In genomic region chr19:40778045-40778864, GRCh38 we compare ENCODE assay signal across 1 cellular context.
TF ChIP-seq lines count a peak whose summit lies in the region.

A gene with protein sequence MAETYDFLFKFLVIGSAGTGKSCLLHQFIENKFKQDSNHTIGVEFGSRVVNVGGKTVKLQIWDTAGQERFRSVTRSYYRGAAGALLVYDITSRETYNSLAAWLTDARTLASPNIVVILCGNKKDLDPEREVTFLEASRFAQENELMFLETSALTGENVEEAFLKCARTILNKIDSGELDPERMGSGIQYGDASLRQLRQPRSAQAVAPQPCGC (plus strand): TSS chr19:40778247. CDS start chr19:40778376, 129 bp downstream.

TF ChIP-seq in HepG2, 621 proteins besides CTCF, POLR2A, EP300 and RAD21 (continued from another document and continues in another):
- TF ChIP-seq, protein P1, sequence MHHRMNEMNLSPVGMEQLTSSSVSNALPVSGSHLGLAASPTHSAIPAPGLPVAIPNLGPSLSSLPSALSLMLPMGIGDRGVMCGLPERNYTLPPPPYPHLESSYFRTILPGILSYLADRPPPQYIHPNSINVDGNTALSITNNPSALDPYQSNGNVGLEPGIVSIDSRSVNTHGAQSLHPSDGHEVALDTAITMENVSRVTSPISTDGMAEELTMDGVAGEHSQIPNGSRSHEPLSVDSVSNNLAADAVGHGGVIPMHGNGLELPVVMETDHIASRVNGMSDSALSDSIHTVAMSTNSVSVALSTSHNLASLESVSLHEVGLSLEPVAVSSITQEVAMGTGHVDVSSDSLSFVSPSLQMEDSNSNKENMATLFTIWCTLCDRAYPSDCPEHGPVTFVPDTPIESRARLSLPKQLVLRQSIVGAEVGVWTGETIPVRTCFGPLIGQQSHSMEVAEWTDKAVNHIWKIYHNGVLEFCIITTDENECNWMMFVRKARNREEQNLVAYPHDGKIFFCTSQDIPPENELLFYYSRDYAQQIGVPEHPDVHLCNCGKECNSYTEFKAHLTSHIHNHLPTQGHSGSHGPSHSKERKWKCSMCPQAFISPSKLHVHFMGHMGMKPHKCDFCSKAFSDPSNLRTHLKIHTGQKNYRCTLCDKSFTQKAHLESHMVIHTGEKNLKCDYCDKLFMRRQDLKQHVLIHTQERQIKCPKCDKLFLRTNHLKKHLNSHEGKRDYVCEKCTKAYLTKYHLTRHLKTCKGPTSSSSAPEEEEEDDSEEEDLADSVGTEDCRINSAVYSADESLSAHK (CRISPR knock-in tag; IDR thresholded peaks at IDR 0.05; ENCODE audit: borderline replicate concordance) = no peak
- no peak for TF ChIP-seq ZEB1 (IDR thresholded peaks at IDR 0.05; ENCODE audit: insufficient replicate concordance, low read depth)
- no peak for TF ChIP-seq ZSCAN9 (CRISPR knock-in tag; IDR thresholded peaks at IDR 0.05; ENCODE audit: borderline replicate concordance)
- no peak for TF ChIP-seq ZNF670 (CRISPR knock-in tag; IDR thresholded peaks at IDR 0.05; ENCODE audit: borderline replicate concordance)
- TF ChIP-seq, protein P2, sequence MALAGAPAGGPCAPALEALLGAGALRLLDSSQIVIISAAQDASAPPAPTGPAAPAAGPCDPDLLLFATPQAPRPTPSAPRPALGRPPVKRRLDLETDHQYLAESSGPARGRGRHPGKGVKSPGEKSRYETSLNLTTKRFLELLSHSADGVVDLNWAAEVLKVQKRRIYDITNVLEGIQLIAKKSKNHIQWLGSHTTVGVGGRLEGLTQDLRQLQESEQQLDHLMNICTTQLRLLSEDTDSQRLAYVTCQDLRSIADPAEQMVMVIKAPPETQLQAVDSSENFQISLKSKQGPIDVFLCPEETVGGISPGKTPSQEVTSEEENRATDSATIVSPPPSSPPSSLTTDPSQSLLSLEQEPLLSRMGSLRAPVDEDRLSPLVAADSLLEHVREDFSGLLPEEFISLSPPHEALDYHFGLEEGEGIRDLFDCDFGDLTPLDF (CRISPR knock-in tag; IDR thresholded peaks at IDR 0.05) = no peak
- TF ChIP-seq, protein P3, sequence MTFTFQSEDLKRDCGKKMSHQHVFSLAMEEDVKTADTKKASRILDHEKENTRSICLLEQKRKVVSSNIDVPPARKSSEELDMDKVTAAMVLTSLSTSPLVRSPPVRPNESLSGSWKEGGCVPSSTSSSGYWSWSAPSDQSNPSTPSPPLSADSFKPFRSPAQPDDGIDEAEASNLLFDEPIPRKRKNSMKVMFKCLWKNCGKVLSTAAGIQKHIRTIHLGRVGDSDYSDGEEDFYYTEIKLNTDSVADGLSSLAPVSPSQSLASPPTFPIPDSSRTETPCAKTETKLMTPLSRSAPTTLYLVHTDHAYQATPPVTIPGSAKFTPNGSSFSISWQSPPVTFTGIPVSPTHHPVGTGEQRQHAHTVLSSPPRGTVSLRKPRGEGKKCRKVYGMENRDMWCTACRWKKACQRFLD (CRISPR knock-in tag; IDR thresholded peaks at IDR 0.05; ENCODE audit: borderline replicate concordance) = no peak; the same call in 1 of the 2 replicates
- TF ChIP-seq ZNF615 (CRISPR knock-in tag; IDR thresholded peaks at IDR 0.05; ENCODE audit: borderline replicate concordance) = no peak
- TF ChIP-seq ZMYM3 (CRISPR knock-in tag; IDR thresholded peaks at IDR 0.05) = no peak
- TF ChIP-seq DMAP1 (CRISPR knock-in tag; IDR thresholded peaks at IDR 0.05) = no peak
- TF ChIP-seq CBFB (CRISPR knock-in tag; IDR thresholded peaks at IDR 0.05) = no peak
- no peak for TF ChIP-seq SOX5 (CRISPR knock-in tag; IDR thresholded peaks at IDR 0.05; ENCODE audit: borderline replicate concordance)
- no peak for TF ChIP-seq TMF1 (CRISPR knock-in tag; IDR thresholded peaks at IDR 0.05; ENCODE audit: low read depth)
- peak; percentile 97 for TF ChIP-seq NFYB (CRISPR knock-in tag; IDR thresholded peaks at IDR 0.05)
- TF ChIP-seq, protein P4, sequence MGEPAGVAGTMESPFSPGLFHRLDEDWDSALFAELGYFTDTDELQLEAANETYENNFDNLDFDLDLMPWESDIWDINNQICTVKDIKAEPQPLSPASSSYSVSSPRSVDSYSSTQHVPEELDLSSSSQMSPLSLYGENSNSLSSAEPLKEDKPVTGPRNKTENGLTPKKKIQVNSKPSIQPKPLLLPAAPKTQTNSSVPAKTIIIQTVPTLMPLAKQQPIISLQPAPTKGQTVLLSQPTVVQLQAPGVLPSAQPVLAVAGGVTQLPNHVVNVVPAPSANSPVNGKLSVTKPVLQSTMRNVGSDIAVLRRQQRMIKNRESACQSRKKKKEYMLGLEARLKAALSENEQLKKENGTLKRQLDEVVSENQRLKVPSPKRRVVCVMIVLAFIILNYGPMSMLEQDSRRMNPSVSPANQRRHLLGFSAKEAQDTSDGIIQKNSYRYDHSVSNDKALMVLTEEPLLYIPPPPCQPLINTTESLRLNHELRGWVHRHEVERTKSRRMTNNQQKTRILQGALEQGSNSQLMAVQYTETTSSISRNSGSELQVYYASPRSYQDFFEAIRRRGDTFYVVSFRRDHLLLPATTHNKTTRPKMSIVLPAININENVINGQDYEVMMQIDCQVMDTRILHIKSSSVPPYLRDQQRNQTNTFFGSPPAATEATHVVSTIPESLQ (CRISPR knock-in tag; conservative IDR thresholded peaks at IDR 0.05) = no peak
- TF ChIP-seq, protein P5, sequence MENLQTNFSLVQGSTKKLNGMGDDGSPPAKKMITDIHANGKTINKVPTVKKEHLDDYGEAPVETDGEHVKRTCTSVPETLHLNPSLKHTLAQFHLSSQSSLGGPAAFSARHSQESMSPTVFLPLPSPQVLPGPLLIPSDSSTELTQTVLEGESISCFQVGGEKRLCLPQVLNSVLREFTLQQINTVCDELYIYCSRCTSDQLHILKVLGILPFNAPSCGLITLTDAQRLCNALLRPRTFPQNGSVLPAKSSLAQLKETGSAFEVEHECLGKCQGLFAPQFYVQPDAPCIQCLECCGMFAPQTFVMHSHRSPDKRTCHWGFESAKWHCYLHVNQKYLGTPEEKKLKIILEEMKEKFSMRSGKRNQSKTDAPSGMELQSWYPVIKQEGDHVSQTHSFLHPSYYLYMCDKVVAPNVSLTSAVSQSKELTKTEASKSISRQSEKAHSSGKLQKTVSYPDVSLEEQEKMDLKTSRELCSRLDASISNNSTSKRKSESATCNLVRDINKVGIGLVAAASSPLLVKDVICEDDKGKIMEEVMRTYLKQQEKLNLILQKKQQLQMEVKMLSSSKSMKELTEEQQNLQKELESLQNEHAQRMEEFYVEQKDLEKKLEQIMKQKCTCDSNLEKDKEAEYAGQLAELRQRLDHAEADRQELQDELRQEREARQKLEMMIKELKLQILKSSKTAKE (CRISPR knock-in tag; IDR thresholded peaks at IDR 0.05; ENCODE audit: borderline replicate concordance) = no peak
- TF ChIP-seq KLF15 (CRISPR knock-in tag; IDR thresholded peaks at IDR 0.05; ENCODE audit: borderline replicate concordance) = no peak
- no peak for TF ChIP-seq ZNF234 (CRISPR knock-in tag; conservative IDR thresholded peaks at IDR 0.05)
- TF ChIP-seq ZNF354B (CRISPR knock-in tag; IDR thresholded peaks at IDR 0.05) = no peak
- 0 out of 2 replicates have a peak, but pooled peaks have one; percentile 13 for TF ChIP-seq HES4 (CRISPR knock-in tag; IDR thresholded peaks at IDR 0.05; ENCODE audit: borderline replicate concordance)
- TF ChIP-seq CCDC6 (CRISPR knock-in tag; IDR thresholded peaks at IDR 0.05) = no peak
- TF ChIP-seq THAP7 (CRISPR knock-in tag; IDR thresholded peaks at IDR 0.05) = no peak
- TF ChIP-seq, protein P6, sequence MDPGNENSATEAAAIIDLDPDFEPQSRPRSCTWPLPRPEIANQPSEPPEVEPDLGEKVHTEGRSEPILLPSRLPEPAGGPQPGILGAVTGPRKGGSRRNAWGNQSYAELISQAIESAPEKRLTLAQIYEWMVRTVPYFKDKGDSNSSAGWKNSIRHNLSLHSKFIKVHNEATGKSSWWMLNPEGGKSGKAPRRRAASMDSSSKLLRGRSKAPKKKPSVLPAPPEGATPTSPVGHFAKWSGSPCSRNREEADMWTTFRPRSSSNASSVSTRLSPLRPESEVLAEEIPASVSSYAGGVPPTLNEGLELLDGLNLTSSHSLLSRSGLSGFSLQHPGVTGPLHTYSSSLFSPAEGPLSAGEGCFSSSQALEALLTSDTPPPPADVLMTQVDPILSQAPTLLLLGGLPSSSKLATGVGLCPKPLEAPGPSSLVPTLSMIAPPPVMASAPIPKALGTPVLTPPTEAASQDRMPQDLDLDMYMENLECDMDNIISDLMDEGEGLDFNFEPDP (CRISPR knock-in tag; conservative IDR thresholded peaks at IDR 0.05) = no peak
- no peak for TF ChIP-seq SRF (IDR thresholded peaks at IDR 0.05; ENCODE audit: low read depth, low read length)
- no peak for TF ChIP-seq TBP (CRISPR knock-in tag; IDR thresholded peaks at IDR 0.05)
- no peak for TF ChIP-seq ZNF30 (CRISPR knock-in tag; IDR thresholded peaks at IDR 0.05)
- no peak for TF ChIP-seq ZNF333 (CRISPR knock-in tag; IDR thresholded peaks at IDR 0.05; ENCODE audit: borderline replicate concordance)
- peak; percentile 100 for TF ChIP-seq SP4 (CRISPR knock-in tag; IDR thresholded peaks at IDR 0.05)
- no peak for TF ChIP-seq SRSF9 (IDR thresholded peaks at IDR 0.05; ENCODE audit: borderline replicate concordance, insufficient read depth, low read depth, low read length, poor library complexity, severe bottlenecking)
- no peak for TF ChIP-seq PCBP2 (optimal IDR thresholded peaks at IDR 0.05; ENCODE audit: low read depth, low read length, poor library complexity, severe bottlenecking)
- TF ChIP-seq ZNF280D (CRISPR knock-in tag; IDR thresholded peaks at IDR 0.05) = no peak
- TF ChIP-seq, protein P7, sequence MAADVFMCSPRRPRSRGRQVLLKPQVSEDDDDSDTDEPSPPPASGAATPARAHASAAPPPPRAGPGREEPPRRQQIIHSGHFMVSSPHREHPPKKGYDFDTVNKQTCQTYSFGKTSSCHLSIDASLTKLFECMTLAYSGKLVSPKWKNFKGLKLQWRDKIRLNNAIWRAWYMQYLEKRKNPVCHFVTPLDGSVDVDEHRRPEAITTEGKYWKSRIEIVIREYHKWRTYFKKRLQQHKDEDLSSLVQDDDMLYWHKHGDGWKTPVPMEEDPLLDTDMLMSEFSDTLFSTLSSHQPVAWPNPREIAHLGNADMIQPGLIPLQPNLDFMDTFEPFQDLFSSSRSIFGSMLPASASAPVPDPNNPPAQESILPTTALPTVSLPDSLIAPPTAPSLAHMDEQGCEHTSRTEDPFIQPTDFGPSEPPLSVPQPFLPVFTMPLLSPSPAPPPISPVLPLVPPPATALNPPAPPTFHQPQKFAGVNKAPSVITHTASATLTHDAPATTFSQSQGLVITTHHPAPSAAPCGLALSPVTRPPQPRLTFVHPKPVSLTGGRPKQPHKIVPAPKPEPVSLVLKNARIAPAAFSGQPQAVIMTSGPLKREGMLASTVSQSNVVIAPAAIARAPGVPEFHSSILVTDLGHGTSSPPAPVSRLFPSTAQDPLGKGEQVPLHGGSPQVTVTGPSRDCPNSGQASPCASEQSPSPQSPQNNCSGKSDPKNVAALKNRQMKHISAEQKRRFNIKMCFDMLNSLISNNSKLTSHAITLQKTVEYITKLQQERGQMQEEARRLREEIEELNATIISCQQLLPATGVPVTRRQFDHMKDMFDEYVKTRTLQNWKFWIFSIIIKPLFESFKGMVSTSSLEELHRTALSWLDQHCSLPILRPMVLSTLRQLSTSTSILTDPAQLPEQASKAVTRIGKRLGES (CRISPR knock-in tag; IDR thresholded peaks at IDR 0.05; ENCODE audit: borderline replicate concordance) = no peak
- 0 out of 2 replicates have a peak, but pooled peaks have one; percentile 30 for TF ChIP-seq ZSCAN25 (CRISPR knock-in tag; IDR thresholded peaks at IDR 0.05)
- no peak for TF ChIP-seq ZNF138 (CRISPR knock-in tag; IDR thresholded peaks at IDR 0.05; ENCODE audit: low read depth)
- peak; percentile 35; the same call in 1 of the 2 replicates for TF ChIP-seq ZNF83 (CRISPR knock-in tag; IDR thresholded peaks at IDR 0.05; ENCODE audit: borderline replicate concordance)
- no peak for TF ChIP-seq FOXC1 (CRISPR knock-in tag; IDR thresholded peaks at IDR 0.05; ENCODE audit: borderline replicate concordance)
- TF ChIP-seq CREBL2 (CRISPR knock-in tag; IDR thresholded peaks at IDR 0.05; ENCODE audit: borderline replicate concordance) = no peak
- TF ChIP-seq ZNF543 (CRISPR knock-in tag; IDR thresholded peaks at IDR 0.05) = no peak
- peak; percentile 71 for TF ChIP-seq PHF20 (CRISPR knock-in tag; IDR thresholded peaks at IDR 0.05)
- TF ChIP-seq, protein P8, sequence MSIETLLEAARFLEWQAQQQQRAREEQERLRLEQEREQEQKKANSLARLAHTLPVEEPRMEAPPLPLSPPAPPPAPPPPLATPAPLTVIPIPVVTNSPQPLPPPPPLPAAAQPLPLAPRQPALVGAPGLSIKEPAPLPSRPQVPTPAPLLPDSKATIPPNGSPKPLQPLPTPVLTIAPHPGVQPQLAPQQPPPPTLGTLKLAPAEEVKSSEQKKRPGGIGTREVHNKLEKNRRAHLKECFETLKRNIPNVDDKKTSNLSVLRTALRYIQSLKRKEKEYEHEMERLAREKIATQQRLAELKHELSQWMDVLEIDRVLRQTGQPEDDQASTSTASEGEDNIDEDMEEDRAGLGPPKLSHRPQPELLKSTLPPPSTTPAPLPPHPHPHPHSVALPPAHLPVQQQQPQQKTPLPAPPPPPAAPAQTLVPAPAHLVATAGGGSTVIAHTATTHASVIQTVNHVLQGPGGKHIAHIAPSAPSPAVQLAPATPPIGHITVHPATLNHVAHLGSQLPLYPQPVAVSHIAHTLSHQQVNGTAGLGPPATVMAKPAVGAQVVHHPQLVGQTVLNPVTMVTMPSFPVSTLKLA (IDR thresholded peaks at IDR 0.05) = peak; percentile 50
- TF ChIP-seq ZNF782 (CRISPR knock-in tag; IDR thresholded peaks at IDR 0.05; ENCODE audit: borderline replicate concordance) = no peak
- TF ChIP-seq ZNF878 (CRISPR knock-in tag; IDR thresholded peaks at IDR 0.05) = no peak
- TF ChIP-seq ZNF34 (CRISPR knock-in tag; IDR thresholded peaks at IDR 0.05; ENCODE audit: borderline replicate concordance) = no peak
- no peak for TF ChIP-seq SCMH1 (CRISPR knock-in tag; IDR thresholded peaks at IDR 0.05; ENCODE audit: borderline replicate concordance)
